Comparison of ENCODE assay signal across 33 cellular contexts in genomic region chr7:30199271-30199670, GRCh38.
"Had no signal": no experiment of that assay in that cellular context is flagged by ENCODE, and none has a peak within 500 bp of the region (broad histone marks: within the 10 kb centered on the region; RNA-seq: fewer than 3 reads in every experiment).

No MANE protein-coding gene starts in this region.

- H3K36me3 ChIP-seq: adrenal gland, brain microvascular endothelial cell, breast epithelium had no signal

- DNase-seq: activated B cell treated with CpG ODN at 0.5 μM for 24 hours; activated CD4-positive, alpha-beta memory T cell treated with anti-CD3 and anti-CD28 coated beads for 36 hours; activated CD4-positive, alpha-beta T cell treated with anti-CD3 and anti-CD28 coated beads for 4 hours; activated CD4-positive, alpha-beta T cell treated with anti-CD3 and anti-CD28 coated beads, Interleukin-2, amount 10 ng/mL, durations not matched to agents 24 days and 14 days; activated CD4-positive, alpha-beta T cell treated with anti-CD3 and anti-CD28 coated beads, Interleukin-2, amount 50 U/mL, for 1 hour; activated CD4-positive, alpha-beta T cell treated with anti-CD3 and anti-CD28 coated beads, Interleukin-2, amount 50 U/mL, for 4 hours; activated CD4-positive, CD25-positive, alpha-beta regulatory T cell treated with anti-CD3 and anti-CD28 coated beads, Interleukin-2, amount 50 U/mL, for 72 hours; activated CD8-positive, alpha-beta memory T cell treated with anti-CD3 and anti-CD28 coated beads, Interleukin-2, amount 50 U/mL, for 4 hours; activated CD8-positive, alpha-beta T cell treated with anti-CD3 and anti-CD28 coated beads for 36 hours; activated effector memory CD4-positive, alpha-beta T cell treated with anti-CD3 and anti-CD28 coated beads, Interleukin-2, amount 50 U/mL, for 16 hours; activated gamma-delta T cell treated with Interleukin-2 at 50 U/mL for 16 hours; activated naive CD4-positive, alpha-beta T cell; activated naive CD4-positive, alpha-beta T cell treated with anti-CD3 and anti-CD28 coated beads for 36 hours; activated naive CD4-positive, alpha-beta T cell treated with anti-CD3 and anti-CD28 coated beads, Interleukin-2, amount 50 U/mL, for 16 hours; activated naive CD8-positive, alpha-beta T cell treated with anti-CD3 and anti-CD28 coated beads for 36 hours; activated T-cell treated with anti-CD3 and anti-CD28 coated beads for 4 hours; activated T-cell treated with anti-CD3 and anti-CD28 coated beads, Interleukin-2, amount 50 U/mL, for 1 hour; activated T-cell treated with anti-CD3 and anti-CD28 coated beads, Interleukin-2, amount 50 U/mL, for 4 hours; activated T-cell treated with anti-CD3 and anti-CD28 coated beads, Interleukin-2, amount 50 U/mL, for 72 hours; amniotic stem cell; aorta; body of pancreas; brain microvascular endothelial cell; central memory CD4-positive, alpha-beta T cell; cerebellar nuclear complex; T-helper 1 cell; T-helper 2 cell; T-helper 9 cell had no signal

- H3K9me3 ChIP-seq: adrenal gland, body of pancreas, breast epithelium had no signal

- H3K4me3 ChIP-seq: adrenal gland, body of pancreas, breast epithelium had no signal

- H3K4me1 ChIP-seq: adrenal gland, body of pancreas had no signal

- ATAC-seq: activated CD8-positive, alpha-beta T cell treated with anti-CD3 and anti-CD28 coated beads for 36 hours; activated naive CD4-positive, alpha-beta T cell treated with anti-CD3 and anti-CD28 coated beads, Interleukin-2, amount 50 U/mL, for 72 hours; activated T-cell treated with anti-CD3 and anti-CD28 coated beads, Interleukin-2, amount 50 U/mL, for 4 hours; activated T-cell treated with anti-CD3 and anti-CD28 coated beads, Interleukin-2, amount 50 U/mL, for 72 hours; activated T-helper 17 cell treated with anti-CD3 and anti-CD28 coated beads, Interleukin-2, amount 50 U/mL, for 72 hours; body of pancreas had no signal

- H3K27me3 ChIP-seq: adrenal gland, body of pancreas, brain microvascular endothelial cell, breast epithelium had no signal

- H3K27ac ChIP-seq: adrenal gland, body of pancreas, brain microvascular endothelial cell, breast epithelium, VCaP had no signal
